ENCODE assay signal across 8 cellular contexts in genomic region chr17:74430706-74431567, GRCh38. TPM values are rescaled to one million over a fixed set of nuclear protein-coding genes. Genes with fewer than 3 reads are reported as not detected.
DNase-seq lines count a peak whose midpoint lies in the region; ATAC-seq and TF ChIP-seq lines count a peak whose summit lies in the region.

No MANE protein-coding gene starts in this region.

- no peak for TF ChIP-seq CTCF in coronary artery (IDR thresholded peaks at IDR 0.05)
- TF ChIP-seq CTCF in left lung (IDR thresholded peaks at IDR 0.05), result no peak

- no peaks in the 10 kb centered on the region for H3K36me3 ChIP-seq in left lung

- H3K4me1 ChIP-seq in left lung, result peaks cover 18 to 35% of the 10 kb centered on the region in 2 donors

- DNase-seq in activated CD8-positive, alpha-beta memory T cell treated with anti-CD3 and anti-CD28 coated beads, Interleukin-2, amount 50 U/mL, for 48 hours, result peak; percentile 65
- no peak for DNase-seq in activated CD8-positive, alpha-beta memory T cell treated with anti-CD3 and anti-CD28 coated beads, Interleukin-2, amount 50 U/mL, for 4 hours
- DNase-seq in NCI-H748 (lab: John Stamatoyannopoulos, UW; ENCODE audit: unreplicated experiment) (peak; percentile 78), coronary artery (ENCODE audit: low spot score) (peak; percentile 90), left lung (peak; percentile 89 to 92), stromal cell of bone marrow (ENCODE audit: low read depth) (peak; percentile 24), SK-N-DZ (ENCODE audit: low spot score) (no peak)

- H3K9me3 ChIP-seq in left lung, result no peaks in the 10 kb centered on the region

- ATAC-seq in HG03159 (IDR thresholded peaks at IDR 0.05; ENCODE audit: unreplicated experiment), result peak; percentile 35
- peak; percentile 72 for ATAC-seq in left lung

- H3K4me3 ChIP-seq in coronary artery (peak overlapping the region; percentile 80), left lung (peak overlapping the region; percentile 49 to 58)

- intact Hi-C loops in left lung (cut with DNase I), result no loop called here

- H3K27ac ChIP-seq in coronary artery (peak overlapping the region; percentile 97 to 98), left lung (peak overlapping the region; percentile 78 to 93)

- peaks cover 11 to 74% of the 10 kb centered on the region in 2 donors for H3K27me3 ChIP-seq in left lung

RNA-seq across cellular contexts. Expression of gene GPRC5C, which starts 1.0 kb away (rescaled TPM):
- total RNA-seq in left lung, result 100 to 1,000 TPM in 1 of 2 donors, 10 to 100 TPM in 1; 47.8 to 107 TPM
- polyA plus RNA-seq in SK-N-DZ (2014; cell fraction: cytosol; rRNA removed), result 0.30 TPM in 1 of 2 replicates, not detected in the other
- polyA plus RNA-seq in SK-N-DZ (2014; cell fraction: nucleus; rRNA removed), result not detected in 2 replicates

RNA-seq across cellular contexts. Expression of gene CD300A, which starts 35.5 kb away (rescaled TPM):
- 10 to 100 TPM in 1 of 2 donors, 1 to 10 TPM in 1; 9.1 to 35.5 TPM for total RNA-seq in left lung
- polyA plus RNA-seq in SK-N-DZ (2014; cell fraction: cytosol; rRNA removed), result not detected in 2 replicates
- not detected in 2 replicates for polyA plus RNA-seq in SK-N-DZ (2014; cell fraction: nucleus; rRNA removed)

Comparison
In these comparisons a context has a peak if more than half of its experiments do, and no peak if none do; other contexts are left out.
1. DNase-seq: peak in activated CD8-positive, alpha-beta memory T cell treated with anti-CD3 and anti-CD28 coated beads, Interleukin-2, amount 50 U/mL, for 48 hours (single experiment), NCI-H748 (single experiment), coronary artery (single experiment), left lung (2 of 2) and stromal cell of bone marrow (single experiment); none in activated CD8-positive, alpha-beta memory T cell treated with anti-CD3 and anti-CD28 coated beads, Interleukin-2, amount 50 U/mL, for 4 hours (single experiment) and SK-N-DZ (single experiment).